In the genomic region with DNA sequence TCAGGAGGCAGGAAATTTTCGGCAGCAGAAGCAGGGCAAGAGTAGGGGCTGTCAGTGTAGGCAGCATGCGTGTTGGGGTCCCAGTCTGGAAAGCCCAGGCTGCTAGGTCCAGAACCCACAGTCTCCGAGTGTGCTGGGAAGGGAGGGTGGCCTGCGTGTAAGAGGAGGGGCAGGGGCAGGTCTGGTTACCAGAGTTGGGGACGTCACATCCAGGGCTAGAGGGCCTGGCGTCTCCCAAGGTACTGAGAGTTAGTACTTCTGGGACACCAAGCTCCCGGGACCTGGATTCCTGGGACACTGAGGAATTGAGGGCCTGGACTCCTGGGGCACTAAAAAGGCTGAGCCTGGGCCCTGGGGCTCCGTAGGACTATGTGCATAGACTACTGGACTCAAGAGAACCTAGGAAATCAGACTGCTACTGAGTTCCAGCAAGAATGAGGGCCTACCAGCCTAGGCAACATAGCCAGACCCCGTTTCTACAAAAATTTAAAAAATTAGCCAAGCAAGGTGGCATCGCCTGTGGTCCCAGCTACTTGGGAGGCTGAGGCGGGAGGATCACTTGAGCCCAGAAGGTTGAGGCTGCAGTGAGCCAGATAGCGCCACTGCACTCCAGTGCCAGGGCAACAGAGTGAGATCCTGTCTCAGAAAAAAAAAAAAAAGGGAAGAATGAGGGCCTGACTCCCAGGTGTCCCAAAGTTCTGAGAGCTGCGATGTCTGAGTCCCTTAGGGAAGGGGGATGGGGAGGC, we compare ENCODE assay signal across 8 cellular contexts. TPM values are rescaled to one million over a fixed set of nuclear protein-coding genes. Genes with fewer than 3 reads are reported as not detected.
DNase-seq lines count a peak whose midpoint lies in the region; ATAC-seq and TF ChIP-seq lines count a peak whose summit lies in the region.
"Had no signal": no experiment of that assay in that cellular context is flagged by ENCODE, and none has a peak within 500 bp of the region (broad histone marks: within the 10 kb centered on the region; RNA-seq: fewer than 3 reads in every experiment).

No MANE protein-coding gene starts in this region.

- ATAC-seq in activated naive CD8-positive, alpha-beta T cell treated with anti-CD3 and anti-CD28 coated beads, Interleukin-2, amount 10 ng/mL, durations not matched to agents 7 days and 5 days (ENCODE audit: low read depth) = no peak
- ATAC-seq in GM19467 (IDR thresholded peaks at IDR 0.05; ENCODE audit: unreplicated experiment) (no peak), HG03196 (IDR thresholded peaks at IDR 0.05; ENCODE audit: unreplicated experiment) (no peak), GM21360 (IDR thresholded peaks at IDR 0.05; ENCODE audit: unreplicated experiment) (no peak)

- peak overlapping the region; percentile 97 for H3K27ac Mint-ChIP-seq in activated naive CD8-positive, alpha-beta T cell treated with anti-CD3 and anti-CD28 coated beads, Interleukin-2, amount 10 ng/mL, durations not matched to agents 7 days and 5 days

- H3K36me3 ChIP-seq in HUES6 (ENCODE audit: control insufficient read depth, insufficient read depth, low read length) (peaks cover 47% of the 10 kb centered on the region), kidney epithelial cell (ENCODE audit: control insufficient read depth, insufficient read depth, low read length) (peaks cover 1% of the 10 kb centered on the region), stomach (peaks cover 27 to 52% (median 47%) of the 10 kb centered on the region in 4 donors)

- peaks cover 22% of the 10 kb centered on the region for H3K36me3 Mint-ChIP-seq in activated naive CD8-positive, alpha-beta T cell treated with anti-CD3 and anti-CD28 coated beads, Interleukin-2, amount 10 ng/mL, durations not matched to agents 7 days and 5 days

- intact Hi-C loops in stomach (cut with DNase I; ENCODE audit: low total_unique reads) = loop anchor here (5.0 kb wide), 1 partner anchor 34 kb away; no protein-coding TSS in a partner anchor

- H3K4me3 ChIP-seq in HUES6 (ENCODE audit: low read depth, low read length) = peak overlapping the region; percentile 95
- peak overlapping the region; percentile 54 for H3K4me3 ChIP-seq in kidney epithelial cell (ENCODE audit: low read depth, low read length)
- peak overlapping the region; percentile 72 to 95 (median 74) for H3K4me3 ChIP-seq in stomach

- no peaks in the 10 kb centered on the region for H3K9me3 Mint-ChIP-seq in activated naive CD8-positive, alpha-beta T cell treated with anti-CD3 and anti-CD28 coated beads, Interleukin-2, amount 10 ng/mL, durations not matched to agents 7 days and 5 days

- no peaks in the 10 kb centered on the region for H3K27me3 Mint-ChIP-seq in activated naive CD8-positive, alpha-beta T cell treated with anti-CD3 and anti-CD28 coated beads, Interleukin-2, amount 10 ng/mL, durations not matched to agents 7 days and 5 days

- POLR2A ChIA-PET in activated naive CD8-positive, alpha-beta T cell treated with anti-CD3 and anti-CD28 coated beads, Interleukin-2, amount 10 ng/mL, durations not matched to agents 7 days and 5 days (lab: Charles Lee) = interaction anchor here (0.9 to 1.3 kb wide), 2 partner anchors 10 to 33 kb away, joined by 4 to 5 read pairs; no protein-coding TSS in a partner anchor

- H3K27me3 ChIP-seq in HUES6 (ENCODE audit: control insufficient read depth, insufficient read depth, low read length) (peaks cover 6% of the 10 kb centered on the region; the same call in 1 of the 2 replicates), kidney epithelial cell (ENCODE audit: control insufficient read depth, insufficient read depth, low read length) (no peaks in the 10 kb centered on the region), stomach (no peaks in the 10 kb centered on the region)

- H3K4me1 Mint-ChIP-seq in activated naive CD8-positive, alpha-beta T cell treated with anti-CD3 and anti-CD28 coated beads, Interleukin-2, amount 10 ng/mL, durations not matched to agents 7 days and 5 days = peaks cover 21% of the 10 kb centered on the region

- DNase-seq in activated naive CD8-positive, alpha-beta T cell treated with anti-CD3 and anti-CD28 coated beads, Interleukin-2, amount 10 ng/mL, durations not matched to agents 7 days and 5 days = no peak
- DNase-seq in kidney epithelial cell (ENCODE audit: low read depth) (no peak), stomach (no peak)
- DNase-seq: NCI-H2029 had no signal

- no peaks in the 10 kb centered on the region for H3K9me3 ChIP-seq in HUES6 (ENCODE audit: control insufficient read depth, insufficient read depth, low read depth, low read length)
- no peaks in the 10 kb centered on the region for H3K9me3 ChIP-seq in stomach

- no peak overlapping the region for H3K9ac ChIP-seq in HUES6 (ENCODE audit: low read length)

- no peak for TF ChIP-seq POLR2A in stomach (IDR thresholded peaks at IDR 0.05)

- no peak for TF ChIP-seq CTCF in kidney epithelial cell (IDR thresholded peaks at IDR 0.05; ENCODE audit: insufficient read depth, low read length, poor library complexity, severe bottlenecking)
- no peak for TF ChIP-seq CTCF in stomach (IDR thresholded peaks at IDR 0.05)

- H3K4me1 ChIP-seq in HUES6 (ENCODE audit: control insufficient read depth, insufficient read depth, low read length) (peaks cover 17% of the 10 kb centered on the region), stomach (peaks cover 17 to 55% (median 27%) of the 10 kb centered on the region in 4 donors)

- peak overlapping the region; percentile 92 for H3K4me3 Mint-ChIP-seq in activated naive CD8-positive, alpha-beta T cell treated with anti-CD3 and anti-CD28 coated beads, Interleukin-2, amount 10 ng/mL, durations not matched to agents 7 days and 5 days

- 87 to 95% (median 92%) methylated on average over 11 to 13 of the region's 13 CpGs for WGBS in stomach, 5 donors

- H3K27ac ChIP-seq in HUES6 (ENCODE audit: low read depth, low read length) = no peak overlapping the region
- H3K27ac ChIP-seq in stomach = peak overlapping the region in 4 of 5 donors; percentile 84 to 95 (median 94)

- TF ChIP-seq EP300 in stomach (IDR thresholded peaks at IDR 0.05) = no peak

RNA-seq across cellular contexts. Expression of a gene that starts 2.5 kb away (rescaled TPM):
- 10 to 100 TPM; 40.7 to 48.7 TPM for total RNA-seq in activated naive CD8-positive, alpha-beta T cell treated with anti-CD3 and anti-CD28 coated beads, Interleukin-2, amount 10 ng/mL, durations not matched to agents 7 days and 5 days
- total RNA-seq in kidney epithelial cell = 6.1 and 6.2 TPM in 2 replicates
- 10 to 100 TPM in 3 of 5 donors, 1 to 10 TPM in 1, not detected in 1; 6.6 to 42.0 (median 17.6) TPM for total RNA-seq in stomach
- polyA plus RNA-seq in stomach = 1 to 10 TPM; 2.4 to 7.1 (median 3.3) TPM

RNA-seq across cellular contexts. Expression of a gene that starts 4.5 kb away (rescaled TPM):
- total RNA-seq in activated naive CD8-positive, alpha-beta T cell treated with anti-CD3 and anti-CD28 coated beads, Interleukin-2, amount 10 ng/mL, durations not matched to agents 7 days and 5 days = 100 to 1,000 TPM; 186 to 190 TPM
- total RNA-seq in kidney epithelial cell (not detected in 2 replicates), stomach (10 to 100 TPM in 1 of 5 donors, 1 to 10 TPM in 1, not detected in 3; 5.0 to 12.5 TPM)
- 10 to 100 TPM in 1 of 3 donors, 1 to 10 TPM in 2; 8.2 to 11.3 (median 9.2) TPM for polyA plus RNA-seq in stomach

RNA-seq across cellular contexts. Expression of a gene that starts 10.2 kb away (rescaled TPM):
- total RNA-seq in activated naive CD8-positive, alpha-beta T cell treated with anti-CD3 and anti-CD28 coated beads, Interleukin-2, amount 10 ng/mL, durations not matched to agents 7 days and 5 days = 10 to 100 TPM; 10.6 to 11.2 TPM
- total RNA-seq in kidney epithelial cell (1.1 TPM in 1 of 2 replicates, not detected in the other), stomach (10 to 100 TPM in 2 of 5 donors, 1 to 10 TPM in 1, not detected in 2; 9.4 to 72.3 (median 14.1) TPM)
- 100 to 1,000 TPM in 1 of 3 donors, 10 to 100 TPM in 2; 38.4 to 106 (median 87.2) TPM for polyA plus RNA-seq in stomach

RNA-seq across cellular contexts. Expression of a gene that starts 29.5 kb away (rescaled TPM):
- 1 to 10 TPM; 1.2 to 1.4 TPM for total RNA-seq in activated naive CD8-positive, alpha-beta T cell treated with anti-CD3 and anti-CD28 coated beads, Interleukin-2, amount 10 ng/mL, durations not matched to agents 7 days and 5 days
- total RNA-seq in kidney epithelial cell = 6.3 and 9.3 TPM in 2 replicates
- 10 to 100 TPM in 4 of 5 donors, 1 to 10 TPM in 1; 5.3 to 76.5 (median 18.8) TPM for total RNA-seq in stomach
- polyA plus RNA-seq in stomach = 10 to 100 TPM; 12.5 to 31.3 (median 18.1) TPM

RNA-seq across cellular contexts. Expression of a gene that starts 38.3 kb away (rescaled TPM):
- total RNA-seq in activated naive CD8-positive, alpha-beta T cell treated with anti-CD3 and anti-CD28 coated beads, Interleukin-2, amount 10 ng/mL, durations not matched to agents 7 days and 5 days = 10 to 100 TPM; 10.7 to 12.4 TPM
- total RNA-seq in kidney epithelial cell (14.4 and 24.8 TPM in 2 replicates), stomach (10 to 100 TPM in 2 of 5 donors, 1 to 10 TPM in 2, under 1 TPM in 1; 0.73 to 48.1 (median 4.0) TPM)
- 1 to 10 TPM; 2.0 to 6.7 (median 2.6) TPM for polyA plus RNA-seq in stomach

Comparison
In these comparisons a context has a peak if more than half of its experiments do, and no peak if none do; other contexts are left out.
1. RNA of a gene that starts 4.5 kb away (total RNA-seq): 186 to 190 TPM in activated naive CD8-positive, alpha-beta T cell treated with anti-CD3 and anti-CD28 coated beads, Interleukin-2, amount 10 ng/mL, durations not matched to agents 7 days and 5 days; not detected in kidney epithelial cell and 5.0 to 12.5 TPM in stomach; every median in the first group is over 10 times any median in the second.
2. Peak in every context shown above with its lines, with median percentiles within 50 percentile points of each other: H3K4me3 ChIP-seq.